10 cellular contexts compared by ENCODE assay signal in genomic region chr7:20786421-20786778, GRCh38. TPM values are rescaled to one million over a fixed set of nuclear protein-coding genes. Genes with fewer than 3 reads are reported as not detected.
DNase-seq lines count a peak whose midpoint lies in the region; ATAC-seq, FAIRE-seq and TF ChIP-seq lines count a peak whose summit lies in the region.
"Had no signal": no experiment of that assay in that cellular context is flagged by ENCODE, and none has a peak within 500 bp of the region (broad histone marks: within the 10 kb centered on the region; RNA-seq: fewer than 3 reads in every experiment).

No MANE protein-coding gene starts in this region.

- no peak overlapping the region for H3K27ac ChIP-seq in smooth muscle cell (ENCODE audit: low read depth)

- ATAC-seq in T-helper 17 cell = no peak

- H4K20me1 ChIP-seq in smooth muscle cell (ENCODE audit: low read depth) = no peaks in the 10 kb centered on the region

- H3K4me1 Mint-ChIP-seq in T-helper 1 cell treated with Interleukin-12 subunit alpha and Interleukin-12 subunit beta and Interleukin-4 antibody, amounts not matched to agents 30 μg/mL and 1 μg/mL, for 36 hours (ENCODE audit: low read depth) = peaks cover 18% of the 10 kb centered on the region
- H3K4me1 Mint-ChIP-seq in T-helper 17 cell = peaks cover 9% of the 10 kb centered on the region

- peaks cover 83% of the 10 kb centered on the region for H3K27me3 Mint-ChIP-seq in T-helper 1 cell treated with Interleukin-12 subunit alpha and Interleukin-12 subunit beta and Interleukin-4 antibody, amounts not matched to agents 30 μg/mL and 1 μg/mL, for 36 hours (ENCODE audit: low read depth)
- H3K27me3 Mint-ChIP-seq in T-helper 17 cell = peaks cover 62% of the 10 kb centered on the region

- peaks cover 9% of the 10 kb centered on the region for H3K9me3 ChIP-seq in T-helper 17 cell (ENCODE audit: control insufficient read depth, low read length, poor library complexity, severe bottlenecking)
- H3K9me3 ChIP-seq in smooth muscle cell (replicated peaks; ENCODE audit: low read depth) = no peaks in the 10 kb centered on the region
- H3K9me3 ChIP-seq: Peyer's patch had no signal

- no peak for FAIRE-seq in GM12891 (lab: Jason Lieb, UNC)

- no peaks in the 10 kb centered on the region for H3K79me2 ChIP-seq in smooth muscle cell (ENCODE audit: low read depth)

- peaks cover 31% of the 10 kb centered on the region for H3K4me1 ChIP-seq in smooth muscle cell (ENCODE audit: low read depth)

- H3K36me3 Mint-ChIP-seq in T-helper 1 cell treated with Interleukin-12 subunit alpha and Interleukin-12 subunit beta and Interleukin-4 antibody, amounts not matched to agents 30 μg/mL and 1 μg/mL, for 36 hours (ENCODE audit: low read depth) = peaks cover 8% of the 10 kb centered on the region
- peaks cover 4% of the 10 kb centered on the region for H3K36me3 Mint-ChIP-seq in T-helper 17 cell (ENCODE audit: low read depth)

- peak overlapping the region; percentile 4 to 34 for H3K4me3 ChIP-seq in foreskin fibroblast (ENCODE audit: low read depth in 1 of 2, low read length in 2 of 2)
- H3K4me3 ChIP-seq in smooth muscle cell = peak overlapping the region; percentile 50

- H3K4me3 Mint-ChIP-seq in T-helper 1 cell treated with Interleukin-12 subunit alpha and Interleukin-12 subunit beta and Interleukin-4 antibody, amounts not matched to agents 30 μg/mL and 1 μg/mL, for 36 hours = peak overlapping the region; percentile 39
- H3K4me3 Mint-ChIP-seq in T-helper 17 cell = peak overlapping the region; percentile 56

- TF ChIP-seq CTCF in foreskin fibroblast (IDR thresholded peaks at IDR 0.05; ENCODE audit: low read depth, low read length) (no peak), smooth muscle cell (IDR thresholded peaks at IDR 0.05; ENCODE audit: borderline replicate concordance, insufficient read depth, poor library complexity, severe bottlenecking) (no peak)

- H3K36me3 ChIP-seq in smooth muscle cell (ENCODE audit: low read depth) = no peaks in the 10 kb centered on the region
- H3K36me3 ChIP-seq: Peyer's patch had no signal

- H3K27me3 ChIP-seq in smooth muscle cell (ENCODE audit: low read depth) = peaks cover 100% of the 10 kb centered on the region

- H3K9ac ChIP-seq in smooth muscle cell (ENCODE audit: low read depth) = no peak overlapping the region

- peaks cover 7% of the 10 kb centered on the region for H3K9me3 Mint-ChIP-seq in T-helper 1 cell treated with Interleukin-12 subunit alpha and Interleukin-12 subunit beta and Interleukin-4 antibody, amounts not matched to agents 30 μg/mL and 1 μg/mL, for 36 hours

- peak overlapping the region; percentile 61 for H3K27ac Mint-ChIP-seq in T-helper 1 cell treated with Interleukin-12 subunit alpha and Interleukin-12 subunit beta and Interleukin-4 antibody, amounts not matched to agents 30 μg/mL and 1 μg/mL, for 36 hours
- H3K27ac Mint-ChIP-seq in T-helper 17 cell = peak overlapping the region; percentile 47

- DNase-seq in T-helper 1 cell (no peak), T-helper 17 cell (no peak), foreskin fibroblast (peak in 1 of 2 donors; percentile 6), smooth muscle cell (lab: John Stamatoyannopoulos, UW; ENCODE audit: unreplicated experiment) (no peak), cerebellar cortex (ENCODE audit: low spot score) (no peak), NCI-H526 treated with DMSO at 0.1 percent for 48 hours (lab: John Stamatoyannopoulos, UW) (no peak), GM12891 (ENCODE audit: insufficient read length, low spot score) (no peak)
- DNase-seq: DND-41 had no signal

- peak overlapping the region; percentile 36 for H2AFZ ChIP-seq in smooth muscle cell (ENCODE audit: low read depth)

- H3F3A ChIP-seq in smooth muscle cell (ENCODE audit: low read depth) = no peaks in the 10 kb centered on the region

- no peak for TF ChIP-seq POLR2A in GM12891 (IDR thresholded peaks at IDR 0.05; ENCODE audit: low read depth, low read length)

- H3K4me2 ChIP-seq in smooth muscle cell = peak overlapping the region; percentile 89

- under 1% methylated on average over 14 of the region's 14 CpGs for WGBS in smooth muscle cell (ENCODE audit: low lambda C conversion rate)

TF ChIP-seq in GM12891, 5 proteins besides CTCF, POLR2A, EP300 and RAD21:
- TF ChIP-seq PAX5 (IDR thresholded peaks at IDR 0.05; ENCODE audit: insufficient read depth, low read length, severe bottlenecking) (no peak), SPI1 (IDR thresholded peaks at IDR 0.05; ENCODE audit: low read depth, low read length) (no peak), TAF1 (IDR thresholded peaks at IDR 0.05; ENCODE audit: low read depth, low read length) (no peak), POU2F2 (IDR thresholded peaks at IDR 0.05; ENCODE audit: low read depth, low read length) (no peak), POLR2AphosphoS5 (IDR thresholded peaks at IDR 0.05; ENCODE audit: low read depth, low read length) (no peak)

RNA-seq across cellular contexts. Expression of gene SP8, which starts 0.3 kb away (rescaled TPM):
- total RNA-seq in T-helper 17 cell = not detected
- not detected in 2 replicates for total RNA-seq in smooth muscle cell
- polyA plus RNA-seq in smooth muscle cell = not detected in 2 replicates
- not detected for polyA plus RNA-seq in GM12891 (2012; ENCODE audit: low read depth, missing spikeins)
